Comparison of ENCODE assay signal across 24 cellular contexts in genomic region chr19:3353493-3353892, GRCh38.
"Had no signal": no experiment of that assay in that cellular context is flagged by ENCODE, and none has a peak within 500 bp of the region (broad histone marks: within the 10 kb centered on the region; RNA-seq: fewer than 3 reads in every experiment).

No MANE protein-coding gene starts in this region.

- H3K79me2 ChIP-seq: hepatocyte, parathyroid adenoma had no signal

- H3K27me3 ChIP-seq: esophagus squamous epithelium, gastroesophageal sphincter, heart left ventricle, right atrium auricular region, sigmoid colon, thyroid gland had no signal

- H3K9ac ChIP-seq: parathyroid adenoma had no signal

- H3K27ac ChIP-seq: epithelial cell of prostate, esophagus squamous epithelium, heart left ventricle, hepatocyte, neutrophil, parathyroid adenoma, right atrium auricular region, sigmoid colon, stomach, thyroid gland had no signal

- H3K4me2 ChIP-seq: hepatocyte had no signal

- H3K36me3 ChIP-seq: esophagus squamous epithelium, gastroesophageal sphincter, heart left ventricle, neutrophil, right atrium auricular region, sigmoid colon, stomach, thyroid gland had no signal

- H3K4me3 ChIP-seq: esophagus squamous epithelium, gastroesophageal sphincter, heart left ventricle, hepatocyte, lung, right atrium auricular region, sigmoid colon, stomach, thyroid gland had no signal

- H2AFZ ChIP-seq: hepatocyte, parathyroid adenoma had no signal

- DNase-seq: cerebellar nuclear complex; cortex of kidney; effector CD8-positive, alpha-beta T cell; endodermal cell; esophagus squamous epithelium; foreskin fibroblast; kidney; natural killer cell; sigmoid colon; stimulated activated CD4-positive, alpha-beta T cell treated with anti-CD3 and anti-CD28 coated beads, Interleukin-2, amount 100 ng/mL, for 24 hours; stimulated activated CD4-positive, alpha-beta T cell treated with anti-CD3 and anti-CD28 coated beads, Interleukin-4, amount 100 ng/mL, for 24 hours; stimulated activated naive CD4-positive, alpha-beta T cell treated with Interleukin-2 at 50 U/mL for 16 hours; stomach; thyroid gland had no signal

- FAIRE-seq: kidney had no signal

- H3K9me3 ChIP-seq: esophagus squamous epithelium, neutrophil, right atrium auricular region, sigmoid colon, thyroid gland had no signal

- ATAC-seq: gastroesophageal sphincter; heart left ventricle; left lobe of liver; natural killer cell; stimulated activated effector memory CD8-positive, alpha-beta T cell treated with anti-CD3 and anti-CD28 coated beads, Interleukin-12 subunit alpha, Interleukin-12 subunit beta, amount 100 ng/mL, for 72 hours had no signal
